ENCODE assay signal across 20 cellular contexts in the genomic region with DNA sequence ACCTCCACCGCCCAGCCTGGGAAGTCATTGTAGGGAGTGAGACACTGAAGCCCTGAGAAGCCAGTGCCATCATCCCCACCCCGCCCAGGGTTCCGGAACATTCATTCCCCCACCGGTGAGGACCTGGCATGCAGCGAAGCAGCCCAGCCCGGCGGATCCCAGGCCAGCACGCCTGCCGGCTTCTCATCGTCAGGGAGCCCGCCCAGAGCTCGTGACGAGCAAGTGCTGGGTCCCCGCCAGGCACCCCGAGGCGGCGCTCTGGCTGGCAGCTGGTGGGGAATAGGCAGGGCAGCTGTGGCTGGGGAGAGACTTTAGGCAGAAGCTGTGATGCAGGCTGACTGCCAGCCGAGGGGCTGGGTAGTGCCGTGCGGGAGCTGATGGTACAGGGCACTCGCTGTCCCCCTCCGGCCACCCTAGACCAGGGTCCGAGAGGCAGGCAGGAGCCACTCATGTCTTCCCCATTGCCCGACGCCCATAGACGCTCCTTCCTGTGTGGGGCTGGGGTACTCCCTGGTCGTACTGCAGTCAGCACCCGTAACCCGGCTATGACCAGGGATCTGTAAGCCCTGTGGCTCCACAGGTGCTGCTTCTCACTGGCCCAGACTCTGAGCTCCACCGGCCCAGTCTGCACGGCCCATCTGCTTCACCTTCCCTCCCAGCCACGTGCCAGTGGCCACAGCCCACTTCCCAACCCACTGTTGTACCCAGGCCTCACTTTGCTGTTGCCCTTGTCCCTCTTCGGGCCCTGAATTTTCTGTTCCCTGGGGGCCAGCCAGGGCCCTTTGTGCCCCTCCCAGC. TPM values are rescaled to one million over a fixed set of nuclear protein-coding genes. Genes with fewer than 3 reads are reported as not detected.
DNase-seq lines count a peak whose midpoint lies in the region; ATAC-seq, FAIRE-seq and TF ChIP-seq lines count a peak whose summit lies in the region.
"Had no signal": no experiment of that assay in that cellular context is flagged by ENCODE, and none has a peak within 500 bp of the region (broad histone marks: within the 10 kb centered on the region; RNA-seq: fewer than 3 reads in every experiment).

No MANE protein-coding gene starts in this region.

- peaks cover 2% of the 10 kb centered on the region for H3K9me1 ChIP-seq in K562 (ENCODE audit: control insufficient read depth, insufficient read depth, low read length)

- TF ChIP-seq CTCF in K562 (IDR thresholded peaks at IDR 0.05 in 2 of 3, conservative IDR thresholded peaks at IDR 0.05 in 1 of 3; ENCODE audit: insufficient read depth in 2 of 3, low read depth in 1 of 3, low read length in 3 of 3), result no peak
- no peak for TF ChIP-seq CTCF in GM20000 (IDR thresholded peaks at IDR 0.05; ENCODE audit: extremely low read depth, missing control alignments)
- TF ChIP-seq CTCF in uterus (IDR thresholded peaks at IDR 0.05), result no peak

- H3K27me3 ChIP-seq in BLaER1 (no peaks in the 10 kb centered on the region), K562 (ENCODE audit: control insufficient read depth in 2 of 2, insufficient read depth in 2 of 2, low read length in 2 of 2) (no peaks in the 10 kb centered on the region), neuronal stem cell (ENCODE audit: control insufficient read depth in 3 of 3, insufficient read depth in 3 of 3, low read depth in 1 of 3, low read length in 3 of 3) (no peaks in the 10 kb centered on the region), uterus (no peaks in the 10 kb centered on the region)

- H3K23ac ChIP-seq in neuronal stem cell (ENCODE audit: low read depth, low read length, poor library complexity), result no peak overlapping the region

- no peak overlapping the region for H4K91ac ChIP-seq in neuronal stem cell (ENCODE audit: low read depth, low read length, poor library complexity)

- 96% methylated on average over 25 of the region's 33 CpGs for WGBS in K562 (ENCODE audit: insufficient coverage, low coverage, missing lambda C conversion rate)
- WGBS in neuronal stem cell (ENCODE audit: extremely low coverage in 2 of 2, insufficient read length in 2 of 2, insufficient replicate concordance in 1 of 2), 2 donors, result no CpG with 5 or more reads among the region's 33 CpGs

- peak overlapping the region; percentile 43 for H4K8ac ChIP-seq in neuronal stem cell (ENCODE audit: low read depth, low read length)

- H3K79me1 ChIP-seq in neuronal stem cell (ENCODE audit: low read depth, low read length), result no peaks in the 10 kb centered on the region

- DNase-seq in NCI-H1105 (lab: John Stamatoyannopoulos, UW) (peak; percentile 69), K562 (ENCODE audit: extremely low read depth in 1 of 4, low spot score in 3 of 4) (no peak), neuronal stem cell (ENCODE audit: low spot score) (no peak), SHP77 treated with DMSO at 0.1 percent for 48 hours (lab: John Stamatoyannopoulos, UW) (no peak), GM20000 (ENCODE audit: low spot score) (no peak), uterus (no peak)
- DNase-seq: activated CD4-positive, CD25-positive, alpha-beta regulatory T cell treated with anti-CD3 and anti-CD28 coated beads, Interleukin-2, amount 50 U/mL, for 72 hours; activated CD8-positive, alpha-beta memory T cell treated with anti-CD3 and anti-CD28 coated beads, Interleukin-2, amount 50 U/mL, for 4 hours; activated naive CD4-positive, alpha-beta T cell treated with anti-CD3 and anti-CD28 coated beads for 36 hours; DMS153; effector memory CD4-positive, alpha-beta T cell; lower lobe of right lung; NCI-H1048; stimulated activated CD4-positive, alpha-beta T cell treated with anti-CD3 and anti-CD28 coated beads, Interleukin-4, amount 100 ng/mL, for 4 hours; trophoblast cell had no signal

- H2BK5ac ChIP-seq in neuronal stem cell (ENCODE audit: low read length), result peak overlapping the region; percentile 82

- no peak for TF ChIP-seq RAD21 in K562 (CRISPR knock-in tag; conservative IDR thresholded peaks at IDR 0.05 in 1 of 2, IDR thresholded peaks at IDR 0.05 in 1 of 2)

- H2AFZ ChIP-seq in K562 (ENCODE audit: low read depth, low read length) (no peak overlapping the region), neuronal stem cell (ENCODE audit: low read length) (no peak overlapping the region)
- H2AFZ ChIP-seq: GM23338 had no signal

- H3K4me1 ChIP-seq in BLaER1 (peaks cover 88% of the 10 kb centered on the region), K562 (replicated peaks in 1 of 2; ENCODE audit: control insufficient read depth in 2 of 2, insufficient read depth in 2 of 2, low read length in 2 of 2) (peaks cover 0 to 18% of the 10 kb centered on the region in 2 experiments; a peak in 2 of 5 replicates), neuronal stem cell (ENCODE audit: control insufficient read depth in 2 of 2, insufficient read depth in 1 of 2, low read depth in 1 of 2, low read length in 2 of 2) (peaks cover under 1 to 11% of the 10 kb centered on the region in 2 donors), uterus (no peaks in the 10 kb centered on the region)
- H3K4me1 ChIP-seq: lower lobe of right lung had no signal

- H3K4me2 ChIP-seq in BLaER1 (peak overlapping the region; percentile 97), K562 (ENCODE audit: insufficient read depth, low read length) (no peak overlapping the region), neuronal stem cell (ENCODE audit: insufficient read depth, low read length, poor library complexity, severe bottlenecking) (no peak overlapping the region)
- H3K4me2 ChIP-seq: GM23338 had no signal

- no peak for TF ChIP-seq POLR2A in K562 (conservative IDR thresholded peaks at IDR 0.05)
- no peak for TF ChIP-seq POLR2A in uterus (IDR thresholded peaks at IDR 0.05)

- H3K27ac ChIP-seq in BLaER1 (peak overlapping the region; percentile 68), K562 (ENCODE audit: extremely low read depth, low read depth, low read length) (no peak overlapping the region), neuronal stem cell (replicated peaks; ENCODE audit: low read length) (no peak overlapping the region), uterus (no peak overlapping the region)
- H3K27ac ChIP-seq: lower lobe of right lung had no signal

- BruUV-seq in K562 (replicated peaks; lab: Mats Ljungman, UMichigan), result no TSS peak

- in situ Hi-C loops in K562 (cut with MboI), result loop anchor here (25.0 kb wide), 1 partner anchor 392 kb away; a partner anchor contains a TSS

- H3K4ac ChIP-seq in neuronal stem cell (ENCODE audit: low read length), result no peak overlapping the region

- FAIRE-seq in K562 (lab: Jason Lieb, UNC), result no peak

- POLR2A ChIA-PET in K562 (lab: Yijun Ruan, JAX), result interaction anchor here (0.6 to 0.8 kb wide), 3 partner anchors 8 to 244 kb away, joined by 3 read pairs; no protein-coding TSS in a partner anchor

- no peak overlapping the region for H2BK15ac ChIP-seq in neuronal stem cell (ENCODE audit: low read length)

- no peak overlapping the region for H2BK120ac ChIP-seq in neuronal stem cell (ENCODE audit: low read depth, low read length)

- H2BK12ac ChIP-seq in neuronal stem cell (ENCODE audit: low read length), result no peak overlapping the region

- ATAC-seq in K562 (no peak), HG03520 (IDR thresholded peaks at IDR 0.05; ENCODE audit: unreplicated experiment) (no peak)
- ATAC-seq: GM23338, sciatic nerve had no signal

- H3K4me3 ChIP-seq in BLaER1 (no peak overlapping the region), K562 (no peak overlapping the region), neuronal stem cell (ENCODE audit: low read length in 2 of 2) (no peak overlapping the region), uterus (no peak overlapping the region)
- H3K4me3 ChIP-seq: GM23338, lower lobe of right lung had no signal

- H3K36me3 ChIP-seq in BLaER1 (peaks cover 55% of the 10 kb centered on the region), K562 (ENCODE audit: control insufficient read depth, insufficient read depth, low read length) (peaks cover 27% of the 10 kb centered on the region; the same call in 1 of the 3 replicates), neuronal stem cell (replicated peaks in 1 of 2; ENCODE audit: control insufficient read depth in 2 of 2, insufficient read depth in 2 of 2, low read length in 2 of 2) (peaks cover 2 to 48% of the 10 kb centered on the region in 2 donors), uterus (no peaks in the 10 kb centered on the region)

- peak overlapping the region; percentile 64 for H3K18ac ChIP-seq in neuronal stem cell (ENCODE audit: low read length)

- CTCF ChIA-PET in K562 (lab: Yijun Ruan, JAX; ENCODE audit: low intra/inter-chr PET ratio), result no interaction called here

- H3K9me3 ChIP-seq in BLaER1, result no peaks in the 10 kb centered on the region
- H3K9me3 ChIP-seq in K562 (replicated peaks; ENCODE audit: control insufficient read depth, insufficient read depth, low read depth, low read length), result no peaks in the 10 kb centered on the region
- no peaks in the 10 kb centered on the region for H3K9me3 ChIP-seq in neuronal stem cell (replicated peaks in 1 of 2; ENCODE audit: control insufficient read depth in 2 of 2, insufficient read depth in 1 of 2, low read depth in 1 of 2, low read length in 2 of 2)
- no peaks in the 10 kb centered on the region for H3K9me3 ChIP-seq in uterus
- H3K9me3 ChIP-seq: lower lobe of right lung had no signal

- H4K20me1 ChIP-seq in BLaER1 (peaks cover 15% of the 10 kb centered on the region; the same call in 1 of the 2 replicates), K562 (replicated peaks; ENCODE audit: control insufficient read depth, insufficient read depth, low read length) (no peaks in the 10 kb centered on the region)

- peak overlapping the region; percentile 3; the same call in 1 of the 2 replicates for H3K9ac ChIP-seq in BLaER1
- no peak overlapping the region for H3K9ac ChIP-seq in K562 (ENCODE audit: insufficient read depth in 1 of 2, low read depth in 2 of 2, low read length in 2 of 2)
- H3K9ac ChIP-seq in neuronal stem cell (ENCODE audit: low read depth, low read length, poor library complexity), result no peak overlapping the region

- intact Hi-C loops in K562 (cut with micrococcal nuclease) (no loop called here), uterus (cut with DNase I; ENCODE audit: low total_unique reads) (loop anchor here (10.0 kb wide), 1 partner anchor 389 kb away; a partner anchor contains a TSS)

- no peak for TF ChIP-seq EP300 in K562 (IDR thresholded peaks at IDR 0.05; ENCODE audit: low read length)

- no peak overlapping the region for H3K14ac ChIP-seq in neuronal stem cell (ENCODE audit: low read length)

- no peak overlapping the region for H2AK5ac ChIP-seq in neuronal stem cell (ENCODE audit: low read depth, low read length)

- H3K79me2 ChIP-seq in K562 (ENCODE audit: control insufficient read depth, insufficient read depth, low read length), result no peaks in the 10 kb centered on the region

RNA-seq across cellular contexts. Expression of a gene that starts 24.5 kb away (rescaled TPM):
- not detected in 2 replicates for total RNA-seq in K562 (2011; cell fraction: chromatin; rRNA removed; ENCODE audit: low replicate concordance)
- total RNA-seq in K562 (2011; cell fraction: nucleolus; rRNA removed), result not detected in 2 replicates
- total RNA-seq in K562 (2011; cell fraction: nucleoplasm; rRNA removed), result not detected in 2 replicates
- total RNA-seq in K562 (2014; rRNA removed) (not detected in 2 replicates), K562 (2014; rRNA removed; fragmentation: Illumina TruSeq; extraction: Trizol) (not detected in 2 replicates), K562 (2015; rRNA removed; fragmentation: Illumina TruSeq; extraction: Trizol) (not detected in 2 replicates), K562 (2021) (not detected in 2 replicates), uterus (under 1 TPM in 1 of 4 donors, not detected in 3; 0.14 TPM)
- polyA plus RNA-seq in K562 (2011; rRNA removed) (not detected in 2 replicates), K562 (2014; fragmentation: Illumina TruSeq; extraction: Trizol) (not detected in 2 replicates), K562 (2014; fragmentation: Nextera tagmentation; extraction: Ambion mirVana) (not detected), K562 (2014; rRNA removed) (not detected in 2 replicates)
- polyA plus RNA-seq in K562 (2011; cell fraction: cytosol; rRNA removed), result 0.01 TPM in 1 of 2 replicates, not detected in the other
- 0.06 TPM in 1 of 2 replicates, not detected in the other for polyA plus RNA-seq in K562 (2011; cell fraction: nucleus; rRNA removed)
- 0.05 TPM in 1 of 2 replicates, not detected in the other for polyA plus RNA-seq in K562 (2012)
- polyA minus RNA-seq in K562 (2011; rRNA and poly(A)+ RNA removed), result not detected in 2 replicates
- polyA minus RNA-seq in K562 (2011; cell fraction: cytosol; rRNA and poly(A)+ RNA removed), result not detected in 2 replicates
- polyA minus RNA-seq in K562 (2011; cell fraction: nucleus; rRNA and poly(A)+ RNA removed), result not detected in 2 replicates
- 0.04 TPM for polyA plus RNA-seq in neuronal stem cell (2013, experiment 1 of 2)
- 0.04 TPM for polyA plus RNA-seq in neuronal stem cell (2013, experiment 2 of 2)
- total RNA-seq: bronchial epithelial cell, lower lobe of right lung, sciatic nerve had no signal
